ENCODE assay signal across 8 cellular contexts in genomic region chr20:43590392-43591303, GRCh38. TPM values are rescaled to one million over a fixed set of nuclear protein-coding genes. Genes with fewer than 3 reads are reported as not detected.
DNase-seq lines count a peak whose midpoint lies in the region; ATAC-seq and TF ChIP-seq lines count a peak whose summit lies in the region.

TSS of gene IFT52 (plus strand) at chr20:43590937. CDS start at chr20:43594699, 3,762 bp downstream.

- DNase-seq in NCI-H1105 (lab: John Stamatoyannopoulos, UW) (peak; percentile 95), SKM-1 treated with dmso at 0.1 percent for 144 hours (lab: John Stamatoyannopoulos, UW; ENCODE audit: unreplicated experiment) (peak; percentile 87), glutamatergic neuron (peak; percentile 89), osteocyte (ENCODE audit: extremely low spot score, unreplicated experiment) (peak; percentile 95)
- DNase-seq in activated naive CD8-positive, alpha-beta T cell treated with anti-CD3 and anti-CD28 coated beads for 36 hours, result peak; percentile 90

- H3K9me3 ChIP-seq in thymus (ENCODE audit: control insufficient read depth), result no peaks in the 10 kb centered on the region

- no peaks in the 10 kb centered on the region for H3K27me3 ChIP-seq in thymus (ENCODE audit: control insufficient read depth, insufficient read depth)

- peak; percentile 100 for ATAC-seq in HG02610 (IDR thresholded peaks at IDR 0.05; ENCODE audit: unreplicated experiment)

- peak within 1 kb of the TSS; percentile 94 for H3K27ac Mint-ChIP-seq in activated naive CD8-positive, alpha-beta T cell treated with anti-CD3 and anti-CD28 coated beads for 36 hours
- peak within 1 kb of the TSS; percentile 96 for H3K27ac Mint-ChIP-seq in glutamatergic neuron (ENCODE audit: unreplicated experiment)
- H3K27ac Mint-ChIP-seq in osteocyte (ENCODE audit: unreplicated experiment), result peak within 1 kb of the TSS; percentile 98

- H3K27ac ChIP-seq in thymus (ENCODE audit: low read depth), result peak within 1 kb of the TSS; percentile 69

- H3K9me3 Mint-ChIP-seq in activated naive CD8-positive, alpha-beta T cell treated with anti-CD3 and anti-CD28 coated beads for 36 hours, result no peaks in the 10 kb centered on the region
- H3K9me3 Mint-ChIP-seq in glutamatergic neuron (ENCODE audit: unreplicated experiment), result no peaks in the 10 kb centered on the region
- H3K9me3 Mint-ChIP-seq in osteocyte (ENCODE audit: unreplicated experiment), result no peaks in the 10 kb centered on the region

- no peaks in the 10 kb centered on the region for H3K27me3 Mint-ChIP-seq in activated naive CD8-positive, alpha-beta T cell treated with anti-CD3 and anti-CD28 coated beads for 36 hours
- no peaks in the 10 kb centered on the region for H3K27me3 Mint-ChIP-seq in glutamatergic neuron (ENCODE audit: unreplicated experiment)
- H3K27me3 Mint-ChIP-seq in osteocyte (ENCODE audit: unreplicated experiment), result no peaks in the 10 kb centered on the region

- H3K4me1 Mint-ChIP-seq in activated naive CD8-positive, alpha-beta T cell treated with anti-CD3 and anti-CD28 coated beads for 36 hours, result peaks cover 12% of the 10 kb centered on the region
- H3K4me1 Mint-ChIP-seq in glutamatergic neuron (ENCODE audit: low read depth, unreplicated experiment) (peaks cover 6% of the 10 kb centered on the region), osteocyte (ENCODE audit: unreplicated experiment) (peaks cover 22% of the 10 kb centered on the region)

- no peaks in the 10 kb centered on the region for H3K36me3 ChIP-seq in thymus (ENCODE audit: control insufficient read depth, insufficient read depth)

- H3K4me1 ChIP-seq in thymus (ENCODE audit: control insufficient read depth, insufficient read depth, low read length), result peaks cover 5% of the 10 kb centered on the region

- TF ChIP-seq CTCF in glutamatergic neuron (IDR thresholded peaks at IDR 0.05; ENCODE audit: partially characterized antibody, unreplicated experiment), result no peak
- no peak for TF ChIP-seq CTCF in osteocyte (IDR thresholded peaks at IDR 0.05)

- H3K4me3 Mint-ChIP-seq in activated naive CD8-positive, alpha-beta T cell treated with anti-CD3 and anti-CD28 coated beads for 36 hours, result peak within 1 kb of the TSS; percentile 87
- H3K4me3 Mint-ChIP-seq in glutamatergic neuron (ENCODE audit: unreplicated experiment) (peak within 1 kb of the TSS; percentile 96), osteocyte (ENCODE audit: unreplicated experiment) (peak within 1 kb of the TSS; percentile 92)

- H3K4me3 ChIP-seq in GM08714 (ENCODE audit: low read length) (peak within 1 kb of the TSS; percentile 90), thymus (ENCODE audit: low read length) (peak within 1 kb of the TSS; percentile 53)

- peaks cover 2% of the 10 kb centered on the region for H3K36me3 Mint-ChIP-seq in activated naive CD8-positive, alpha-beta T cell treated with anti-CD3 and anti-CD28 coated beads for 36 hours
- H3K36me3 Mint-ChIP-seq in glutamatergic neuron (ENCODE audit: unreplicated experiment) (no peaks in the 10 kb centered on the region), osteocyte (ENCODE audit: unreplicated experiment) (peaks cover 7% of the 10 kb centered on the region)

- under 1% methylated on average over 68 of the region's 68 CpGs for WGBS in thymus

RNA-seq across cellular contexts. Expression of gene IFT52, which starts in this region (rescaled TPM):
- 10 to 100 TPM; 14.4 to 16.6 TPM for total RNA-seq in activated naive CD8-positive, alpha-beta T cell treated with anti-CD3 and anti-CD28 coated beads for 36 hours
- 40.3 TPM for total RNA-seq in glutamatergic neuron (ENCODE audit: unreplicated experiment)
- 50.4 and 55.3 TPM in 2 replicates for total RNA-seq in osteocyte
- 22.3 TPM for polyA plus RNA-seq in thymus

Comparison
In these comparisons a context has a peak if more than half of its experiments do, and no peak if none do; other contexts are left out.
1. Peak in every context shown above with its lines: DNase-seq, ATAC-seq, H3K4me3 ChIP-seq and H3K27ac ChIP-seq.